Comparison of ENCODE assay signal across 11 cellular contexts in the genomic region with DNA sequence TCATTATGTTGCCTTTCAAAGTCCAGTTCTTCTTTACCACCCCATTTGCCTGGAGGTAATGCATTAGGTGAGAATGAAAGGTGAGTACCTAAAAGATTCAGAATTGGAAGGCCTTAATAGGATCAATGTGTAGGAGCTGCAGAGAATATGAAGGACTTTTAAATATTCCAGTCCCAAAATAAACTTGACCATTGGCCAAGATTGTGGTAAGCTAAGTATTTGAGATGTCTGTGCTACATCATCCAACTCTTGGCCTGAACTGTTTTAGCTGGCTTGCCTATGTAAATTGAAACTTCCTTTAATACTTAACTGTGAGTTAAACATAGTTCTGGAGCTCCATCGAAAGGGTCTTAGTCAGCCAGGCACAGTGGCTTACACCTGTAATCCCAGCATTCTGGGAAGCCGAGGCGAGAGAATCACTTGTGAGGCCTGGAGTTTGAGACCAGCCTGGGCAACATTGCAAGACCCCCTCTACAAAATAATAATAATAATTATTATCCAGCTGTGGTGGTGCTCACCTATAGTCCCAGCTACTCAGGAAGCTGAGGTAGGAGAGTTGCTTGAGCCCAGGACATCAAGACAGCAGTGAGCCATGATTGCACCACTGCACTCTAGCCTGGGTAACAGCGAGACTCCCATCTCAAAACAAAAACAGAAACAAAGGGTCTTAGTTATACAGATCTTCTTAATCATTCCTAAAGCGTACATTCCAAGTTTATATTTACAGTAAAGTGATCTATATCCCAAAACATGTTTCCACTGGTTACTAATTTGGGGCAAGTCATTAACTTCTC. TPM values are rescaled to one million over a fixed set of nuclear protein-coding genes. Genes with fewer than 3 reads are reported as not detected.
A peak's percentile ranks its signal among the peaks of the same experiment; 100 is the strongest.
DNase-seq lines count a peak whose midpoint lies in the region; TF ChIP-seq lines count a peak whose summit lies in the region.
"Had no signal": no experiment of that assay in that cellular context is flagged by ENCODE, and none has a peak within 500 bp of the region (broad histone marks: within the 10 kb centered on the region; RNA-seq: fewer than 3 reads in every experiment).

No MANE protein-coding gene starts in this region.

- no peaks in the 10 kb centered on the region for H3K27me3 Mint-ChIP-seq in CD14-positive monocyte (ENCODE audit: low read depth in 3 of 3)
- H3K27me3 Mint-ChIP-seq: activated CD4-positive, alpha-beta T cell treated with anti-CD3 and anti-CD28 coated beads, Interleukin-2, amount 10 ng/mL, durations not matched to agents 7 days and 5 days had no signal

- no peaks in the 10 kb centered on the region for H3K9me3 Mint-ChIP-seq in CD14-positive monocyte
- H3K9me3 Mint-ChIP-seq: activated CD4-positive, alpha-beta T cell treated with anti-CD3 and anti-CD28 coated beads, Interleukin-2, amount 10 ng/mL, durations not matched to agents 7 days and 5 days had no signal

- no peak for TF ChIP-seq CTCF in CD14-positive monocyte (IDR thresholded peaks at IDR 0.05)
- no peak for TF ChIP-seq CTCF in fibroblast of mammary gland (conservative IDR thresholded peaks at IDR 0.05; ENCODE audit: control insufficient read depth, insufficient read depth, low read depth, low read length)

- H3K4me3 Mint-ChIP-seq in CD14-positive monocyte = no peak overlapping the region
- H3K4me3 Mint-ChIP-seq: activated CD4-positive, alpha-beta T cell treated with anti-CD3 and anti-CD28 coated beads, Interleukin-2, amount 10 ng/mL, durations not matched to agents 7 days and 5 days had no signal

- no peak overlapping the region for H3K4me3 ChIP-seq in fibroblast of mammary gland (ENCODE audit: control insufficient read depth, low read depth, low read length)
- H3K4me3 ChIP-seq: adrenal gland, skin epidermis had no signal

- DNase-seq in CD14-positive monocyte (ENCODE audit: low spot score) = no peak
- DNase-seq in NCI-H226 = peak; percentile 50
- DNase-seq in fibroblast of mammary gland (ENCODE audit: low read depth) = peak; percentile 91
- DNase-seq in non-pigmented ciliary epithelial cell (ENCODE audit: low read depth) = peak; percentile 79
- no peak for DNase-seq in NCI-H187 treated with DMSO at 0.1 percent for 48 hours (lab: John Stamatoyannopoulos, UW)
- no peak for DNase-seq in NCI-H1436 treated with DMSO at 0.1 percent for 48 hours (lab: John Stamatoyannopoulos, UW)
- DNase-seq in MV-4-11 (lab: John Stamatoyannopoulos, UW) = no peak
- no peak for DNase-seq in UCSD-AML1 (lab: John Stamatoyannopoulos, UW; ENCODE audit: unreplicated experiment)
- DNase-seq: activated CD4-positive, alpha-beta T cell treated with anti-CD3 and anti-CD28 coated beads, Interleukin-2, amount 10 ng/mL, durations not matched to agents 7 days and 5 days; adrenal gland had no signal

- peaks cover 6% of the 10 kb centered on the region in 2 donors for H3K36me3 Mint-ChIP-seq in CD14-positive monocyte

- H3K4me1 Mint-ChIP-seq in CD14-positive monocyte = peaks cover 53% of the 10 kb centered on the region
- H3K4me1 Mint-ChIP-seq: activated CD4-positive, alpha-beta T cell treated with anti-CD3 and anti-CD28 coated beads, Interleukin-2, amount 10 ng/mL, durations not matched to agents 7 days and 5 days had no signal

- intact Hi-C loops in CD14-positive monocyte (cut with micrococcal nuclease) = no loop called here

- peak overlapping the region in 4 of 7 donors; percentile 21 to 77 (median 56) for H3K27ac Mint-ChIP-seq in CD14-positive monocyte
- H3K27ac Mint-ChIP-seq: activated CD4-positive, alpha-beta T cell treated with anti-CD3 and anti-CD28 coated beads, Interleukin-2, amount 10 ng/mL, durations not matched to agents 7 days and 5 days had no signal

RNA-seq across cellular contexts. Expression of a gene that starts 29.8 kb away (rescaled TPM):
- polyA plus RNA-seq in CD14-positive monocyte = 10 to 100 TPM; 23.4 to 30.2 TPM

Comparison
In these comparisons a context has a peak if more than half of its experiments do, and no peak if none do; other contexts are left out.
1. DNase-seq: peak in NCI-H226 (single experiment), fibroblast of mammary gland (single experiment) and non-pigmented ciliary epithelial cell (single experiment); none in CD14-positive monocyte (single experiment), NCI-H187 treated with DMSO at 0.1 percent for 48 hours (single experiment), NCI-H1436 treated with DMSO at 0.1 percent for 48 hours (single experiment), MV-4-11 (single experiment) and UCSD-AML1 (single experiment).